26 cellular contexts compared by ENCODE assay signal in genomic region chr14:52442602-52443001, GRCh38.
"Had no signal": no experiment of that assay in that cellular context is flagged by ENCODE, and none has a peak within 500 bp of the region (broad histone marks: within the 10 kb centered on the region; RNA-seq: fewer than 3 reads in every experiment).

No MANE protein-coding gene starts in this region.

- ATAC-seq: effector memory CD8-positive, alpha-beta T cell; esophagus mucosa; gastrocnemius medialis; heart right ventricle; left lung; left ventricle myocardium superior; lower lobe of right lung; naive thymus-derived CD4-positive, alpha-beta T cell had no signal

- H3K9me3 ChIP-seq: colonic mucosa, esophagus squamous epithelium, gastrocnemius medialis, heart right ventricle, left lung, lower lobe of right lung had no signal

- H3K27ac ChIP-seq: colonic mucosa, epithelial cell of prostate, esophagus squamous epithelium, gastrocnemius medialis, heart right ventricle, left lung, lower lobe of right lung had no signal

- FAIRE-seq: endometrium, kidney had no signal

- H3K27me3 ChIP-seq: colonic mucosa, esophagus squamous epithelium, gastrocnemius medialis, heart right ventricle, left lung had no signal

- H3K4me1 ChIP-seq: colonic mucosa, esophagus squamous epithelium, gastrocnemius medialis, heart right ventricle, left lung, lower lobe of right lung had no signal

- H3K36me3 ChIP-seq: colonic mucosa, gastrocnemius medialis, lower lobe of right lung had no signal

- H3K4me3 ChIP-seq: colonic mucosa, esophagus squamous epithelium, gastrocnemius medialis, heart right ventricle, left lung, lower lobe of right lung had no signal

- DNase-seq: colonic mucosa; cortex of kidney; effector CD8-positive, alpha-beta T cell; effector memory CD8-positive, alpha-beta T cell; endodermal cell; erythroblast; esophagus squamous epithelium; foreskin fibroblast; foreskin melanocyte; gastrocnemius medialis; glutamatergic neuron; head of caudate nucleus; heart right ventricle; hippocampal formation; immature natural killer cell; islet precursor cell; kidney; kidney glomerular epithelial cell; left lung; left ventricle myocardium superior; lower lobe of right lung; mesenchymal stem cell; naive thymus-derived CD4-positive, alpha-beta T cell had no signal
